In genomic region chr2:10550206-10551001, GRCh38 we compare ENCODE assay signal across 3 cellular contexts.
TF ChIP-seq lines count a peak whose summit lies in the region.

No MANE protein-coding gene starts in this region.

TF ChIP-seq in HEK293, 187 proteins besides CTCF, POLR2A, EP300 and RAD21:
- TF ChIP-seq ZIC2 (tag by site-specific recombination; IDR thresholded peaks at IDR 0.05) (0 out of 2 replicates have a peak, but pooled peaks have one; percentile 9), ZNF585B (tag by site-specific recombination; IDR thresholded peaks at IDR 0.05) (no peak)

TF ChIP-seq in H1, 55 proteins besides CTCF, POLR2A, EP300 and RAD21:
- TF ChIP-seq JUN (IDR thresholded peaks at IDR 0.05; ENCODE audit: low read depth, low read length) = no peak
- no peak for TF ChIP-seq PHF8 (conservative IDR thresholded peaks at IDR 0.05; ENCODE audit: low read depth, low read length)
- no peak for TF ChIP-seq CBX8 (IDR thresholded peaks at IDR 0.05; ENCODE audit: borderline replicate concordance, low read depth, low read length)
- TF ChIP-seq TAF1 (IDR thresholded peaks at IDR 0.05; ENCODE audit: low read depth, low read length) = no peak
- no peak for TF ChIP-seq SP1 (IDR thresholded peaks at IDR 0.05; ENCODE audit: low read depth, low read length)
- TF ChIP-seq BRCA1 (IDR thresholded peaks at IDR 0.05; ENCODE audit: low read depth, low read length) = no peak
- TF ChIP-seq CBX5 (IDR thresholded peaks at IDR 0.05; ENCODE audit: low read depth, low read length) = no peak
- TF ChIP-seq SUZ12 (IDR thresholded peaks at IDR 0.05; ENCODE audit: low read length) = no peak
- no peak for TF ChIP-seq ASH2L (IDR thresholded peaks at IDR 0.05; ENCODE audit: low read length)
- TF ChIP-seq RXRA (IDR thresholded peaks at IDR 0.05; ENCODE audit: insufficient read depth, low read depth, low read length) = no peak
- TF ChIP-seq MAFK (IDR thresholded peaks at IDR 0.05; ENCODE audit: low read depth, low read length) = no peak
- no peak for TF ChIP-seq GABPA (IDR thresholded peaks at IDR 0.05; ENCODE audit: borderline replicate concordance, insufficient read depth, low read length)
- TF ChIP-seq SP2 (IDR thresholded peaks at IDR 0.05; ENCODE audit: low read length) = no peak
- no peak for TF ChIP-seq SP4 (IDR thresholded peaks at IDR 0.05; ENCODE audit: low read length)
- TF ChIP-seq, protein P1, sequence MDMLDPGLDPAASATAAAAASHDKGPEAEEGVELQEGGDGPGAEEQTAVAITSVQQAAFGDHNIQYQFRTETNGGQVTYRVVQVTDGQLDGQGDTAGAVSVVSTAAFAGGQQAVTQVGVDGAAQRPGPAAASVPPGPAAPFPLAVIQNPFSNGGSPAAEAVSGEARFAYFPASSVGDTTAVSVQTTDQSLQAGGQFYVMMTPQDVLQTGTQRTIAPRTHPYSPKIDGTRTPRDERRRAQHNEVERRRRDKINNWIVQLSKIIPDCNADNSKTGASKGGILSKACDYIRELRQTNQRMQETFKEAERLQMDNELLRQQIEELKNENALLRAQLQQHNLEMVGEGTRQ (IDR thresholded peaks at IDR 0.05; ENCODE audit: low read length) = no peak
- no peak for TF ChIP-seq RBBP5 (IDR thresholded peaks at IDR 0.05; ENCODE audit: borderline replicate concordance, low read depth, low read length)
- TF ChIP-seq SIRT6 (IDR thresholded peaks at IDR 0.05; ENCODE audit: low read length) = no peak

TF ChIP-seq in liver, 16 proteins besides CTCF, POLR2A, EP300 and RAD21:
- TF ChIP-seq TAF1 (conservative IDR thresholded peaks at IDR 0.05) = no peak
- no peak for TF ChIP-seq FOXA2 (IDR thresholded peaks at IDR 0.05)
- peak; percentile 17 for TF ChIP-seq NR2F2 (IDR thresholded peaks at IDR 0.05)
- TF ChIP-seq SP1 (IDR thresholded peaks at IDR 0.05) = peak; percentile 8
- TF ChIP-seq YY1 (IDR thresholded peaks at IDR 0.05) = no peak
- TF ChIP-seq REST (IDR thresholded peaks at IDR 0.05) = no peak
